Comparison of ENCODE assay signal across 17 cellular contexts in genomic region chr6:57247603-57248002, GRCh38. TPM values are rescaled to one million over a fixed set of nuclear protein-coding genes. Genes with fewer than 3 reads are reported as not detected.
DNase-seq lines count a peak whose midpoint lies in the region; TF ChIP-seq lines count a peak whose summit lies in the region.
"Had no signal": no experiment of that assay in that cellular context is flagged by ENCODE, and none has a peak within 500 bp of the region (broad histone marks: within the 10 kb centered on the region; RNA-seq: fewer than 3 reads in every experiment).

No MANE protein-coding gene starts in this region.

- H3K9me3 ChIP-seq in GM23248 (ENCODE audit: low read depth) (no peaks in the 10 kb centered on the region), suprapubic skin (no peaks in the 10 kb centered on the region)

- H3K4me3 ChIP-seq in GM23248 (no peak overlapping the region), astrocyte of the spinal cord (ENCODE audit: low read depth, low read length) (no peak overlapping the region), suprapubic skin (no peak overlapping the region)
- H3K4me3 ChIP-seq: GM12878, K562 had no signal

- H3K9me2 ChIP-seq in GM23248 (ENCODE audit: insufficient read depth), result no peaks in the 10 kb centered on the region

- H2AFZ ChIP-seq in GM23248, result no peak overlapping the region

- peaks cover 22% of the 10 kb centered on the region for H3K4me1 ChIP-seq in GM23248 (ENCODE audit: insufficient read depth)
- no peaks in the 10 kb centered on the region for H3K4me1 ChIP-seq in suprapubic skin

- no peaks in the 10 kb centered on the region for H3K79me2 ChIP-seq in GM23248 (ENCODE audit: insufficient read depth)

- H3K9ac ChIP-seq in GM23248, result no peak overlapping the region

- peak; percentile 28 for DNase-seq in GM23248
- peak; percentile 37 for DNase-seq in astrocyte of the spinal cord (ENCODE audit: low read depth, low spot score)
- DNase-seq in fibroblast of peridontal ligament (ENCODE audit: extremely low read depth), result peak; percentile 74
- no peak for DNase-seq in midbrain (lab: John Stamatoyannopoulos, UW)
- DNase-seq in DMS153 treated with DMSO at 0.1 percent for 48 hours (lab: John Stamatoyannopoulos, UW; ENCODE audit: unreplicated experiment), result no peak
- DNase-seq in suprapubic skin (ENCODE audit: low spot score in 2 of 2), result no peak
- no peak for DNase-seq in DMS53 (lab: John Stamatoyannopoulos, UW)
- DNase-seq: AML-193, NCI-H1417, NCI-H187, NCI-H2107, NCI-H2227 treated with DMSO at 0.1 percent for 48 hours, NCI-H510A treated with DMSO at 0.1 percent for 48 hours, NCI-H774 had no signal

- peaks cover 12% of the 10 kb centered on the region for H3F3A ChIP-seq in GM23248 (ENCODE audit: insufficient read depth)

- TF ChIP-seq EP300 in suprapubic skin (IDR thresholded peaks at IDR 0.05), result no peak

- H3K27me3 ChIP-seq in GM23248 (replicated peaks; ENCODE audit: insufficient read depth) (no peaks in the 10 kb centered on the region), suprapubic skin (no peaks in the 10 kb centered on the region)

- H3K36me3 ChIP-seq in GM23248 (ENCODE audit: low read depth) (no peaks in the 10 kb centered on the region), suprapubic skin (no peaks in the 10 kb centered on the region)

- H3K27ac ChIP-seq in GM23248 (no peak overlapping the region), suprapubic skin (no peak overlapping the region)
- H3K27ac ChIP-seq: C4-2B had no signal

- no peak for TF ChIP-seq POLR2A in suprapubic skin (IDR thresholded peaks at IDR 0.05)

- no peak overlapping the region for H3K4me2 ChIP-seq in GM23248 (ENCODE audit: unreplicated experiment)

- in situ Hi-C loops in GM23248 (cut with MboI), result no loop called here
- in situ Hi-C loops in astrocyte of the spinal cord (cut with HindIII; ENCODE audit: low sequenced_read_pairs), result no loop called here

- TF ChIP-seq CTCF in astrocyte of the spinal cord (IDR thresholded peaks at IDR 0.05; ENCODE audit: low read depth, low read length) (no peak), suprapubic skin (IDR thresholded peaks at IDR 0.05) (no peak)

- H4K20me1 ChIP-seq in GM23248 (ENCODE audit: insufficient read depth), result no peaks in the 10 kb centered on the region

RNA-seq across cellular contexts. Expression of gene RAB23, which starts 25.5 kb away (rescaled TPM):
- 78.6 and 81.7 TPM in 2 replicates for total RNA-seq in GM23248 (2014; rRNA removed; shearing (Covaris generic))
- 46.9 and 49.1 TPM in 2 replicates for polyA plus RNA-seq in GM23248 (2016; fragmentation: Nextera tagmentation; extraction: Ambion mirVana)
- 1 to 10 TPM; 4.9 to 8.3 (median 5.9) TPM for total RNA-seq in suprapubic skin

Comparison
In these comparisons a context has a peak if more than half of its experiments do, and no peak if none do; other contexts are left out.
1. DNase-seq: peak in GM23248 (single experiment), astrocyte of the spinal cord (single experiment) and fibroblast of peridontal ligament (single experiment); none in midbrain (single experiment), DMS153 treated with DMSO at 0.1 percent for 48 hours (single experiment), suprapubic skin (0 of 2) and DMS53 (single experiment).